ENCODE assay signal across 9 cellular contexts in the genomic region with DNA sequence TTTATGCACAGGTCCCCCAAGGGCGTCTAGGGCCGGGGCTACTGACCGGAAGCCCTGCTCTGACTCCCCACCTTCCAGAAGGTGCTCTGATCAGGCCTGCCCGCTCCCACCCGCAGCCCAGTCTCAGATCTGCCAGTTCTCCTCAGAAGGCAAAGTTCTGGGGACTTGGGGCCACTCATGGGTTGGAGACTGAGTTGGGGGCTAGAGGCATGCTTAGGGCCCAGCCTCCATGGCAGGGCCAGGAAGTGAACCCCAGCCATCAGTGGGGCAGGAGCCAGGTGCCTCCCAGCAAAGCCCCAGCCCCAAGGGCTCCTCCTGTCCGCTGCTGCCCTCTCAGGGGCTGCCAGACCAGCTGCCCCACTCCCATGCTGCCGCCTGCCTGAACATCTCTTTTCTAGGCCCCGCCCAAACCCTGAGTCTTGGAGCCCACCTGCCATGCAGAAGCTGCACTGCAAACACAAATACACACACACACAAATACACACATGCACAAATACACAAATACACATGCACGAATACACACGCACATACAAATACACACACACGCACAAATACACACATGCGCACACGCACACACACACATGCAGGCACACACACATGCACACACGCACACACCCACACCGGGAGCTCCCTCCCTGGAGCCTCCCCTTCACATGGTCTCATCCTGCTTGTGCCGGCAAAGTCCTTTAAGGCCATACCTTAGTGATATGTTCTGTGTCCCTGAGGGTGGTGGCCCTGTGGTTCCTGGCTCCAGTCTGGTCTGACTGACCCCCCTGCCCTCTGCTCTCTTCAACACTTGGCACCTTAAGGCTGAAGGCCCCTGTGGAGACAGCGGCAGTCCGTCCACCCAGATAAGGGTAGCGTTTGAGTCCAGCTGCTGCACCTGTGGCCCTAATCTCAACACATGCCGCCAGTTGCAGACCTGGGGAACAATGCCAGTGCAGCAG. TPM values are rescaled to one million over a fixed set of nuclear protein-coding genes. Genes with fewer than 3 reads are reported as not detected.
DNase-seq lines count a peak whose midpoint lies in the region; ATAC-seq and TF ChIP-seq lines count a peak whose summit lies in the region.
"Had no signal": no experiment of that assay in that cellular context is flagged by ENCODE, and none has a peak within 500 bp of the region (broad histone marks: within the 10 kb centered on the region; RNA-seq: fewer than 3 reads in every experiment).

No MANE protein-coding gene starts in this region.

- H3K36me3 Mint-ChIP-seq in CD4-positive, alpha-beta memory T cell, result no peaks in the 10 kb centered on the region
- no peaks in the 10 kb centered on the region for H3K36me3 Mint-ChIP-seq in IgD-negative memory B cell
- H3K36me3 Mint-ChIP-seq in brain, result no peaks in the 10 kb centered on the region
- no peaks in the 10 kb centered on the region for H3K36me3 Mint-ChIP-seq in neural crest cell (ENCODE audit: low read depth)

- peak overlapping the region; percentile 55 for H3K27ac ChIP-seq in CD4-positive, alpha-beta memory T cell (ENCODE audit: low read depth, low read length)
- no peak overlapping the region for H3K27ac ChIP-seq in uterus

- POLR2A ChIA-PET in CD4-positive, alpha-beta memory T cell (lab: Charles Lee; ENCODE audit: partially characterized antibody), result interaction anchor here (0.6 to 11.1 kb wide), 23 partner anchors 10 to 221 kb away, joined by 3 to 242 read pairs (median 3); a partner anchor contains a TSS

- H3K4me1 ChIP-seq in CD4-positive, alpha-beta memory T cell (ENCODE audit: insufficient read depth, low read length), result peaks cover 64% of the 10 kb centered on the region
- H3K4me1 ChIP-seq in uterus, result no peaks in the 10 kb centered on the region

- TF ChIP-seq CTCF in brain (conservative IDR thresholded peaks at IDR 0.05) (no peak), neural crest cell (conservative IDR thresholded peaks at IDR 0.05) (no peak), uterus (IDR thresholded peaks at IDR 0.05) (no peak)

- CTCF ChIA-PET in CD4-positive, alpha-beta memory T cell (lab: Charles Lee; ENCODE audit: partially characterized antibody), result interaction anchor here (0.9 to 4.5 kb wide), 8 partner anchors 8 to 223 kb away, joined by 3 to 46 read pairs (median 3); no protein-coding TSS in a partner anchor

- H3K9me3 ChIP-seq in CD4-positive, alpha-beta memory T cell (ENCODE audit: control insufficient read depth in 1 of 2, low read length in 2 of 2), result no peaks in the 10 kb centered on the region
- no peaks in the 10 kb centered on the region for H3K9me3 ChIP-seq in uterus

- no peak for DNase-seq in CD4-positive, alpha-beta memory T cell
- DNase-seq in neural crest cell (ENCODE audit: low read depth, low spot score) (no peak), HPDE6-E6E7 (ENCODE audit: extremely low spot score) (no peak), uterus (no peak)

- peak overlapping the region; percentile 70 to 99 (median 96) for H3K27ac Mint-ChIP-seq in CD4-positive, alpha-beta memory T cell
- H3K27ac Mint-ChIP-seq in IgD-negative memory B cell, result peak overlapping the region; percentile 87 to 98 (median 93)
- H3K27ac Mint-ChIP-seq in brain, result peak overlapping the region in 4 of 5 experiments; percentile 36 to 88 (median 72)
- H3K27ac Mint-ChIP-seq in neural crest cell (ENCODE audit: unreplicated experiment), result peak overlapping the region; percentile 83

- peak overlapping the region in 7 of 8 donors; percentile 44 to 78 (median 67) for H3K4me3 Mint-ChIP-seq in CD4-positive, alpha-beta memory T cell
- H3K4me3 Mint-ChIP-seq in IgD-negative memory B cell (peak overlapping the region in 3 of 4 donors; percentile 20 to 85 (median 57)), brain (no peak overlapping the region), neural crest cell (no peak overlapping the region)

- ATAC-seq in HG02571 (IDR thresholded peaks at IDR 0.05; ENCODE audit: unreplicated experiment) (no peak), HG03045 (IDR thresholded peaks at IDR 0.05; ENCODE audit: unreplicated experiment) (no peak)
- ATAC-seq: left colon had no signal

- no peak overlapping the region for H3K4me3 ChIP-seq in CD4-positive, alpha-beta memory T cell (ENCODE audit: low read length in 2 of 2)
- H3K4me3 ChIP-seq in uterus, result no peak overlapping the region

- H3K27me3 ChIP-seq in CD4-positive, alpha-beta memory T cell (ENCODE audit: insufficient read depth, low read length), result no peaks in the 10 kb centered on the region
- no peaks in the 10 kb centered on the region for H3K27me3 ChIP-seq in uterus

- intact Hi-C loops in CD4-positive, alpha-beta memory T cell (cut with micrococcal nuclease), result loop anchor here (2.0 to 5.0 kb wide), 2 partner anchors 93 to 125 kb away; no protein-coding TSS in a partner anchor
- intact Hi-C loops in uterus (cut with DNase I; ENCODE audit: low total_unique reads), result no loop called here

- peaks cover 56 to 76% (median 63%) of the 10 kb centered on the region in 4 donors for H3K4me1 Mint-ChIP-seq in CD4-positive, alpha-beta memory T cell
- peaks cover 36 to 55% (median 53%) of the 10 kb centered on the region in 3 donors for H3K4me1 Mint-ChIP-seq in IgD-negative memory B cell
- H3K4me1 Mint-ChIP-seq in brain, result peaks cover 67% of the 10 kb centered on the region
- peaks cover 26% of the 10 kb centered on the region for H3K4me1 Mint-ChIP-seq in neural crest cell

- no peaks in the 10 kb centered on the region for H3K36me3 ChIP-seq in CD4-positive, alpha-beta memory T cell (ENCODE audit: insufficient read depth, low read length)
- H3K36me3 ChIP-seq in uterus, result no peaks in the 10 kb centered on the region

- H3K9me3 Mint-ChIP-seq in CD4-positive, alpha-beta memory T cell, result peaks cover 0 to 2% (median 0%) of the 10 kb centered on the region in 8 donors
- no peaks in the 10 kb centered on the region for H3K9me3 Mint-ChIP-seq in IgD-negative memory B cell
- H3K9me3 Mint-ChIP-seq in brain, result peaks cover 0 to 4% (median 0%) of the 10 kb centered on the region in 5 experiments
- H3K9me3 Mint-ChIP-seq in neural crest cell, result no peaks in the 10 kb centered on the region

- no peaks in the 10 kb centered on the region for H3K27me3 Mint-ChIP-seq in CD4-positive, alpha-beta memory T cell
- H3K27me3 Mint-ChIP-seq in IgD-negative memory B cell (no peaks in the 10 kb centered on the region), brain (peaks cover 7% of the 10 kb centered on the region), neural crest cell (ENCODE audit: low read depth) (no peaks in the 10 kb centered on the region)

- no peak for TF ChIP-seq POLR2A in uterus (IDR thresholded peaks at IDR 0.05)

RNA-seq across cellular contexts. Expression of a gene that starts 59.2 kb away (rescaled TPM):
- 100 to 1,000 TPM; 197 to 202 TPM for total RNA-seq in CD4-positive, alpha-beta memory T cell
- 10 to 100 TPM; 22.0 to 82.2 TPM for polyA plus RNA-seq in CD4-positive, alpha-beta memory T cell
- polyA plus RNA-seq in IgD-negative memory B cell (81.4 TPM), brain (ENCODE audit: insufficient read depth, low read depth, low replicate concordance) (88.5 TPM)
- total RNA-seq in neural crest cell (43.3 and 44.6 TPM in 2 replicates), uterus (10 to 100 TPM; 20.2 to 58.8 (median 25.7) TPM)

Comparison
In these comparisons a context has a peak if more than half of its experiments do, and no peak if none do; other contexts are left out.
1. H3K4me3 Mint-ChIP-seq: peak in CD4-positive, alpha-beta memory T cell (7 of 8) and IgD-negative memory B cell (3 of 4); none in brain (0 of 5) and neural crest cell (single experiment).
2. Peak in every context shown above with its lines, with median percentiles within 50 percentile points of each other: H3K27ac Mint-ChIP-seq.